1 cellular context compared by ENCODE assay signal in genomic region chr6:54698974-54699373, GRCh38.
TF ChIP-seq lines count a peak whose summit lies in the region.

No MANE protein-coding gene starts in this region.

TF ChIP-seq in HCT116, 20 proteins besides CTCF, POLR2A, EP300 and RAD21 (continued from another document):
- TF ChIP-seq REST (IDR thresholded peaks at IDR 0.05; ENCODE audit: low read depth): no peak
- no peak for TF ChIP-seq ELF1 (IDR thresholded peaks at IDR 0.05; ENCODE audit: borderline replicate concordance, low read depth)
- no peak for TF ChIP-seq EZH2 (IDR thresholded peaks at IDR 0.05)
- TF ChIP-seq ATF3 (IDR thresholded peaks at IDR 0.05): no peak
